Comparison of ENCODE assay signal across 12 cellular contexts in genomic region chr15:38646716-38647115, GRCh38.
DNase-seq lines count a peak whose midpoint lies in the region; ATAC-seq lines count a peak whose summit lies in the region.
"Had no signal": no experiment of that assay in that cellular context is flagged by ENCODE, and none has a peak within 500 bp of the region (broad histone marks: within the 10 kb centered on the region; RNA-seq: fewer than 3 reads in every experiment).

No MANE protein-coding gene starts in this region.

- POLR2A ChIA-PET in activated naive CD8-positive, alpha-beta T cell treated with anti-CD3 and anti-CD28 coated beads, Interleukin-2, amount 10 ng/mL, durations not matched to agents 7 days and 5 days (lab: Charles Lee) = interaction anchor here (2.1 to 8.6 kb wide), 2 partner anchors 35 to 83 kb away, joined by 7 to 256 read pairs; partner anchors contain the start of gene RASGRP1
- POLR2A ChIA-PET in naive thymus-derived CD8-positive, alpha-beta T cell (lab: Charles Lee) = interaction anchor here (1.0 to 10.0 kb wide), 3 partner anchors 15 to 36 kb away, joined by 3 to 269 read pairs (median 5); no protein-coding TSS in a partner anchor

- H3K9me3 Mint-ChIP-seq in activated T-cell treated with anti-CD3 and anti-CD28 coated beads, Interleukin-2, amount 50 U/mL, for 72 hours = peaks cover 2% of the 10 kb centered on the region in 2 donors
- H3K9me3 Mint-ChIP-seq in activated naive CD8-positive, alpha-beta T cell treated with anti-CD3 and anti-CD28 coated beads, Interleukin-2, amount 10 ng/mL, durations not matched to agents 7 days and 5 days = no peaks in the 10 kb centered on the region
- H3K9me3 Mint-ChIP-seq in naive thymus-derived CD8-positive, alpha-beta T cell = peaks cover 0 to 3% (median 0%) of the 10 kb centered on the region in 9 donors

- H3K4me3 Mint-ChIP-seq in activated T-cell treated with anti-CD3 and anti-CD28 coated beads, Interleukin-2, amount 50 U/mL, for 72 hours = peak overlapping the region; percentile 12 to 22
- H3K4me3 Mint-ChIP-seq in activated naive CD8-positive, alpha-beta T cell treated with anti-CD3 and anti-CD28 coated beads, Interleukin-2, amount 10 ng/mL, durations not matched to agents 7 days and 5 days = no peak overlapping the region
- H3K4me3 Mint-ChIP-seq in naive thymus-derived CD8-positive, alpha-beta T cell = peak overlapping the region in 2 of 10 donors; percentile 18 to 62

- no peaks in the 10 kb centered on the region for H3K27me3 Mint-ChIP-seq in activated T-cell treated with anti-CD3 and anti-CD28 coated beads, Interleukin-2, amount 50 U/mL, for 72 hours (ENCODE audit: low read depth)
- H3K27me3 Mint-ChIP-seq in activated naive CD8-positive, alpha-beta T cell treated with anti-CD3 and anti-CD28 coated beads, Interleukin-2, amount 10 ng/mL, durations not matched to agents 7 days and 5 days = no peaks in the 10 kb centered on the region
- H3K27me3 Mint-ChIP-seq in naive thymus-derived CD8-positive, alpha-beta T cell = no peaks in the 10 kb centered on the region

- no peak for ATAC-seq in activated T-cell treated with anti-CD3 and anti-CD28 coated beads, Interleukin-2, amount 50 U/mL, for 72 hours (replicated peaks in 1 of 2)
- no peak for ATAC-seq in activated naive CD8-positive, alpha-beta T cell treated with anti-CD3 and anti-CD28 coated beads, Interleukin-2, amount 10 ng/mL, durations not matched to agents 7 days and 5 days (ENCODE audit: low read depth)
- no peak for ATAC-seq in naive thymus-derived CD8-positive, alpha-beta T cell
- ATAC-seq in HG03457 (IDR thresholded peaks at IDR 0.05; ENCODE audit: unreplicated experiment) = no peak
- ATAC-seq: A549, PC-3 had no signal

- no peak for DNase-seq in activated T-cell treated with anti-CD3 and anti-CD28 coated beads, Interleukin-2, amount 50 U/mL, for 72 hours
- DNase-seq in activated T-cell treated with anti-CD3 and anti-CD28 coated beads, Interleukin-2, amount 50 U/mL, for 48 hours = no peak
- peak; percentile 95 for DNase-seq in G401 (ENCODE audit: low spot score)
- no peak for DNase-seq in activated naive CD8-positive, alpha-beta T cell treated with anti-CD3 and anti-CD28 coated beads, Interleukin-2, amount 10 ng/mL, durations not matched to agents 7 days and 5 days
- DNase-seq in naive thymus-derived CD8-positive, alpha-beta T cell = no peak
- no peak for DNase-seq in EL
- DNase-seq: MM.1S, NCI-H1105, NCI-H187, PC-3 had no signal

- in situ Hi-C loops in G401 (cut with HindIII; ENCODE audit: low sequenced_read_pairs) = no loop called here

- H3K36me3 Mint-ChIP-seq in activated T-cell treated with anti-CD3 and anti-CD28 coated beads, Interleukin-2, amount 50 U/mL, for 72 hours (ENCODE audit: insufficient read depth in 2 of 2) = peaks cover 6 to 16% of the 10 kb centered on the region in 2 donors
- peaks cover 9% of the 10 kb centered on the region for H3K36me3 Mint-ChIP-seq in activated naive CD8-positive, alpha-beta T cell treated with anti-CD3 and anti-CD28 coated beads, Interleukin-2, amount 10 ng/mL, durations not matched to agents 7 days and 5 days
- no peaks in the 10 kb centered on the region for H3K36me3 Mint-ChIP-seq in naive thymus-derived CD8-positive, alpha-beta T cell

- peak overlapping the region; percentile 54 for H3K27ac Mint-ChIP-seq in activated T-cell treated with anti-CD3 and anti-CD28 coated beads, Interleukin-2, amount 50 U/mL, for 72 hours
- H3K27ac Mint-ChIP-seq in activated naive CD8-positive, alpha-beta T cell treated with anti-CD3 and anti-CD28 coated beads, Interleukin-2, amount 10 ng/mL, durations not matched to agents 7 days and 5 days = peak overlapping the region; percentile 8
- peak overlapping the region in 7 of 10 donors; percentile 29 to 96 (median 65) for H3K27ac Mint-ChIP-seq in naive thymus-derived CD8-positive, alpha-beta T cell

- peaks cover 83% of the 10 kb centered on the region for H3K4me1 Mint-ChIP-seq in activated T-cell treated with anti-CD3 and anti-CD28 coated beads, Interleukin-2, amount 50 U/mL, for 72 hours (ENCODE audit: low read depth)
- H3K4me1 Mint-ChIP-seq in activated naive CD8-positive, alpha-beta T cell treated with anti-CD3 and anti-CD28 coated beads, Interleukin-2, amount 10 ng/mL, durations not matched to agents 7 days and 5 days = peaks cover 61% of the 10 kb centered on the region
- H3K4me1 Mint-ChIP-seq in naive thymus-derived CD8-positive, alpha-beta T cell = peaks cover 23 to 75% (median 71%) of the 10 kb centered on the region in 4 donors

Comparison
In these comparisons a context has a peak if more than half of its experiments do, and no peak if none do; other contexts are left out.
1. H3K27ac Mint-ChIP-seq: peak in every context shown above with its lines; median percentile 65 in naive thymus-derived CD8-positive, alpha-beta T cell; 54 in activated T-cell treated with anti-CD3 and anti-CD28 coated beads, Interleukin-2, amount 50 U/mL, for 72 hours; 8 in activated naive CD8-positive, alpha-beta T cell treated with anti-CD3 and anti-CD28 coated beads, Interleukin-2, amount 10 ng/mL, durations not matched to agents 7 days and 5 days.